22 cellular contexts compared by ENCODE assay signal in the genomic region with DNA sequence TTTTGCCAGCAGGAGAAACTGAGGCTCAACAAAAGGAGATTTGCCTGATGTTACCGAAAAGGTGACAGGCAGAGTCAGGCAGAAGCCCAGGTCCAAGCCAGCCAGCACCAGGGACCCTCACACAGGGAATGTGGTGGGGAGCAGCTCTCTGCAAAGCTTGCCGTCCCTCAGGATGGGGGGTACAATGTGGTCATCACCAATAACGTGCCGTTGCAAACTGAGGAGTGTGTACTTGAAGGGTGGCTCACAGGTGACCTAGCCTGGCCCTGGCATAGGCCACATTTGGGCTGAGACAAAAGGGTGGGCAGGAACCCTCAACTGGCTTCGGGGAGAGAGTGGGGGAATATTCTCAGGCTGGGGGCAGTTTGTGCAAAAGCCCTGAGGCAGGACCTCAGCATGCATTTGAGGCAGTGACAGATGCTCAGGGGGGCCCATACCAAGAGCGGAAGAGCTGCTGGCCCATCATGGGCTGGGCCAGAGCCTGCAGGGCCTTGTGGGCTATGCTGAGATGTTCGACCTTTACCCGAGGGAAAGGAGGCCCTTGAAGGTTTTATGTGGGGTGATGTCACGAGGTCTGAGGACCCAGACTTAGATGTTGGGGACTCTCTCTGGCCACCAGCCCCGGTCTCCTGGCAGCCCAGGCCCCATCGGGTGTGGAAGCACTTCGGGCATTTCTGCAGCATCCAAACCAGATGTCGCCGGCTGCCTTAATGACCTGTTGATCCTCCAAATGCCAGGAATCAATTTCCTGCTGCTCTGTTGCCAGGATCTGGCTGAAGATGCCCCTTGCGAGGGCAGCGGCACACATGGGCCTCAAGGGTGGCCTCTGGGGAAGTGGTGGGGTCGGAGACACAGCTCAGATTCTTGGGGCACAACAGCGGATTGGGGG. TPM values are rescaled to one million over a fixed set of nuclear protein-coding genes. Genes with fewer than 3 reads are reported as not detected.
DNase-seq lines count a peak whose midpoint lies in the region; ATAC-seq and TF ChIP-seq lines count a peak whose summit lies in the region.
"Had no signal": no experiment of that assay in that cellular context is flagged by ENCODE, and none has a peak within 500 bp of the region (broad histone marks: within the 10 kb centered on the region; RNA-seq: fewer than 3 reads in every experiment).

No MANE protein-coding gene starts in this region.

- no peak overlapping the region for H3K9ac ChIP-seq in SK-N-SH
- H3K9ac ChIP-seq: BLaER1 treated with 17β-estradiol and CSF1 and Interleukin-3, amounts not matched to agents 10 nM and 100 nM had no signal

- no peak overlapping the region for H3K27ac ChIP-seq in SK-N-SH (ENCODE audit: low read depth in 2 of 2, low read length in 1 of 2)
- no peak overlapping the region for H3K27ac ChIP-seq in HEK293 (ENCODE audit: extremely low read depth, low read depth, low read length)
- no peak overlapping the region for H3K27ac ChIP-seq in left ventricle myocardium inferior (replicated peaks)
- H3K27ac ChIP-seq in ovary: no peak overlapping the region
- H3K27ac ChIP-seq: BLaER1 treated with 17β-estradiol and CSF1 and Interleukin-3, amounts not matched to agents 10 nM and 100 nM; RWPE1 had no signal

- TF ChIP-seq EP300 in SK-N-SH (IDR thresholded peaks at IDR 0.05; ENCODE audit: borderline replicate concordance in 1 of 2, low read depth in 1 of 2, low read length in 1 of 2) (peak in 1 of 2 experiments; percentile 14; a peak in 1 of 4 replicates), ovary (IDR thresholded peaks at IDR 0.05) (no peak)

- H3F3A ChIP-seq in SK-N-SH (replicated peaks; ENCODE audit: insufficient read depth): peaks cover 3% of the 10 kb centered on the region

- no peak for TF ChIP-seq POLR2A in ovary (IDR thresholded peaks at IDR 0.05)

- no peaks in the 10 kb centered on the region for H3K27me3 ChIP-seq in SK-N-SH (ENCODE audit: insufficient read depth)
- H3K27me3 ChIP-seq in left ventricle myocardium inferior (ENCODE audit: low read depth): no peaks in the 10 kb centered on the region
- H3K27me3 ChIP-seq in ovary: no peaks in the 10 kb centered on the region
- H3K27me3 ChIP-seq: BLaER1 treated with 17β-estradiol and CSF1 and Interleukin-3, amounts not matched to agents 10 nM and 100 nM had no signal

- CTCF ChIA-PET in SK-N-SH (lab: Yijun Ruan, JAX): interaction anchor here (0.7 to 4.3 kb wide), 6 partner anchors 10 to 300 kb away, joined by 3 to 22 read pairs (median 3); no protein-coding TSS in a partner anchor
- CTCF ChIA-PET in HEK293 (lab: Yijun Ruan, JAX): interaction anchor here (0.6 to 0.7 kb wide), 2 partner anchors 9 to 219 kb away, joined by 3 read pairs; no protein-coding TSS in a partner anchor

- no peak for TF ChIP-seq CTCF in SK-N-SH (IDR thresholded peaks at IDR 0.05)
- no peak for TF ChIP-seq CTCF in HEK293 (tag by site-specific recombination; IDR thresholded peaks at IDR 0.05)
- TF ChIP-seq CTCF in left ventricle myocardium inferior (IDR thresholded peaks at IDR 0.05; ENCODE audit: borderline replicate concordance): no peak
- TF ChIP-seq CTCF in ovary (IDR thresholded peaks at IDR 0.05): no peak

- H3K36me3 ChIP-seq in SK-N-SH (replicated peaks in 1 of 2; ENCODE audit: control insufficient read depth in 1 of 2, insufficient read depth in 2 of 2, low read length in 1 of 2) (no peaks in the 10 kb centered on the region), HEK293 (ENCODE audit: control insufficient read depth in 2 of 2, insufficient read depth in 1 of 2, low read length in 2 of 2) (no peaks in the 10 kb centered on the region), left ventricle myocardium inferior (no peaks in the 10 kb centered on the region), ovary (no peaks in the 10 kb centered on the region)
- H3K36me3 ChIP-seq: BLaER1 treated with 17β-estradiol and CSF1 and Interleukin-3, amounts not matched to agents 10 nM and 100 nM had no signal

- intact Hi-C loops in left ventricle myocardium inferior (cut with micrococcal nuclease): no loop called here
- intact Hi-C loops in ovary (cut with DNase I): no loop called here

- H3K4me3 ChIP-seq in SK-N-SH (ENCODE audit: low read depth in 2 of 2, low read length in 1 of 2) (no peak overlapping the region), HEK293 (ENCODE audit: low read depth, low read length) (no peak overlapping the region), left ventricle myocardium inferior (no peak overlapping the region), ovary (no peak overlapping the region)
- H3K4me3 ChIP-seq: BLaER1 treated with 17β-estradiol and CSF1 and Interleukin-3, amounts not matched to agents 10 nM and 100 nM had no signal

- no peaks in the 10 kb centered on the region for H3K9me3 ChIP-seq in SK-N-SH
- H3K9me3 ChIP-seq in HEK293 (ENCODE audit: control insufficient read depth, insufficient read depth, low read depth, low read length): no peaks in the 10 kb centered on the region
- H3K9me3 ChIP-seq in left ventricle myocardium inferior (replicated peaks): peaks cover 10% of the 10 kb centered on the region
- H3K9me3 ChIP-seq in ovary: no peaks in the 10 kb centered on the region

- H4K20me1 ChIP-seq in SK-N-SH (ENCODE audit: insufficient read depth): no peaks in the 10 kb centered on the region
- H4K20me1 ChIP-seq: BLaER1 treated with 17β-estradiol and CSF1 and Interleukin-3, amounts not matched to agents 10 nM and 100 nM had no signal

- no peaks in the 10 kb centered on the region for H3K79me2 ChIP-seq in SK-N-SH (ENCODE audit: insufficient read depth)

- no peak overlapping the region for H2AFZ ChIP-seq in SK-N-SH (ENCODE audit: low read depth)

- ATAC-seq in SK-N-SH treated with all-trans-retinoic acid at 6 μM for 48 hours: no peak
- ATAC-seq: activated T-helper 17 cell treated with anti-CD3 and anti-CD28 coated beads, Interleukin-2, amount 50 U/mL, for 72 hours; left colon had no signal

- no peak overlapping the region for H3K4me2 ChIP-seq in SK-N-SH
- H3K4me2 ChIP-seq: BLaER1 treated with 17β-estradiol and CSF1 and Interleukin-3, amounts not matched to agents 10 nM and 100 nM had no signal

- WGBS in SK-N-SH (ENCODE audit: low lambda C conversion rate): 59% methylated on average over 13 of the region's 18 CpGs
- WGBS in ovary, 3 donors: 76 to 90% (median 82%) methylated on average over 18 of the region's 18 CpGs

- H3K4me1 ChIP-seq in SK-N-SH (ENCODE audit: control insufficient read depth in 1 of 2, insufficient read depth in 2 of 2, low read depth in 1 of 2, low read length in 1 of 2): peaks cover 0 to 18% of the 10 kb centered on the region in 2 experiments; a peak in 1 of 4 replicates
- no peaks in the 10 kb centered on the region for H3K4me1 ChIP-seq in HEK293 (ENCODE audit: control insufficient read depth, insufficient read depth, low read length)
- H3K4me1 ChIP-seq in left ventricle myocardium inferior: peaks cover 19% of the 10 kb centered on the region
- peaks cover 2% of the 10 kb centered on the region for H3K4me1 ChIP-seq in ovary (ENCODE audit: insufficient read depth)

- POLR2A ChIA-PET in SK-N-SH (lab: Yijun Ruan, JAX): no interaction called here
- POLR2A ChIA-PET in HEK293 (lab: Yijun Ruan, JAX): no interaction called here

- H3K9me2 ChIP-seq in SK-N-SH: no peaks in the 10 kb centered on the region

- TF ChIP-seq RAD21 in SK-N-SH (IDR thresholded peaks at IDR 0.05; ENCODE audit: low read length): no peak

- DNase-seq in SK-N-SH: peak; percentile 74
- DNase-seq in left ventricle myocardium inferior: peak; percentile 9
- DNase-seq in ovary: peak in 3 of 5 donors; percentile 8 to 17 (median 9)
- no peak for DNase-seq in SW480 (ENCODE audit: low spot score)
- DNase-seq in 8988T: no peak
- DNase-seq in AG20443 (ENCODE audit: low spot score): no peak
- DNase-seq: activated B cell treated with CpG ODN at 0.5 μM for 24 hours; activated CD4-positive, alpha-beta T cell treated with anti-CD3 and anti-CD28 coated beads, Interleukin-2, amount 50 U/mL, for 48 hours; activated CD8-positive, alpha-beta memory T cell treated with anti-CD3 and anti-CD28 coated beads, Interleukin-2, amount 50 U/mL, for 48 hours; activated naive CD8-positive, alpha-beta T cell treated with anti-CD3 and anti-CD28 coated beads for 36 hours; Calu3; head of caudate nucleus; Kasumi-1; left colon; NCI-H1694 treated with DMSO at 0.1 percent for 48 hours; NCI-H526 treated with DMSO at 0.1 percent for 48 hours; T1000 had no signal

TF ChIP-seq in SK-N-SH, 30 proteins besides CTCF, POLR2A, EP300 and RAD21 (continues in another document):
- peak; percentile 4; the same call in 1 of the 2 replicates for TF ChIP-seq SMC3 (IDR thresholded peaks at IDR 0.05; ENCODE audit: low read depth, low read length)
- peak; percentile 89 for TF ChIP-seq RCOR1 (IDR thresholded peaks at IDR 0.05; ENCODE audit: low read length)

TF ChIP-seq in SK-N-SH treated with all-trans-retinoic acid at 6 μM for 48 hours, 23 proteins besides CTCF, POLR2A, EP300 and RAD21 (continues in another document):
- TF ChIP-seq BACH2 (CRISPR knock-in tag; IDR thresholded peaks at IDR 0.05; ENCODE audit: borderline replicate concordance) (no peak), ZFP30 (CRISPR knock-in tag; IDR thresholded peaks at IDR 0.05) (no peak), CSDC2 (CRISPR knock-in tag; IDR thresholded peaks at IDR 0.05) (no peak)

TF ChIP-seq in HEK293, 187 proteins besides CTCF, POLR2A, EP300 and RAD21:
- TF ChIP-seq SCRT2 (tag by site-specific recombination; IDR thresholded peaks at IDR 0.05) (peak; percentile 86), SCRT1 (tag by site-specific recombination; IDR thresholded peaks at IDR 0.05; ENCODE audit: borderline replicate concordance) (peak; percentile 33; the same call in 1 of the 2 replicates), ZNF623 (tag by site-specific recombination; IDR thresholded peaks at IDR 0.05) (peak; percentile 47), HOXD13 (CRISPR knock-in tag; IDR thresholded peaks at IDR 0.05; ENCODE audit: borderline replicate concordance) (no peak), ZNF341 (tag by site-specific recombination; IDR thresholded peaks at IDR 0.05; ENCODE audit: low read depth) (0 out of 2 replicates have a peak, but pooled peaks have one; percentile 17), ZNF768 (tag by site-specific recombination; IDR thresholded peaks at IDR 0.05) (no peak), ZNF133 (tag by site-specific recombination; IDR thresholded peaks at IDR 0.05) (no peak)

RNA-seq across cellular contexts. Expression of a gene that starts 57.4 kb away (rescaled TPM):
- polyA plus RNA-seq in SK-N-SH (2012; rRNA removed): 0.10 and 0.11 TPM in 2 replicates
- 0.06 and 0.08 TPM in 2 replicates for polyA plus RNA-seq in SK-N-SH (2012; cell fraction: cytosol; rRNA removed)
- polyA plus RNA-seq in SK-N-SH (2012; cell fraction: nucleus; rRNA removed): 0.06 and 0.10 TPM in 2 replicates
- 1.3 TPM for total RNA-seq in left ventricle myocardium inferior
- 1 to 10 TPM in 4 of 7 donors, under 1 TPM in 3; 0.35 to 4.5 (median 2.0) TPM for total RNA-seq in ovary
- polyA plus RNA-seq in ovary: 1 to 10 TPM in 1 of 2 donors, under 1 TPM in 1; 0.33 to 4.2 TPM
- total RNA-seq: activated B cell treated with CpG ODN at 0.5 μM for 24 hours; activated naive CD8-positive, alpha-beta T cell treated with anti-CD3 and anti-CD28 coated beads for 36 hours; activated T-helper 17 cell treated with anti-CD3 and anti-CD28 coated beads, Interleukin-2, amount 50 U/mL, for 72 hours; Calu3 had no signal

Comparison
In these comparisons a context has a peak if more than half of its experiments do, and no peak if none do; other contexts are left out.
1. DNase-seq: peak in SK-N-SH (single experiment), left ventricle myocardium inferior (single experiment) and ovary (3 of 5); none in SW480 (single experiment), 8988T (single experiment) and AG20443 (single experiment).